Comparison of ENCODE assay signal across 34 cellular contexts in the genomic region with DNA sequence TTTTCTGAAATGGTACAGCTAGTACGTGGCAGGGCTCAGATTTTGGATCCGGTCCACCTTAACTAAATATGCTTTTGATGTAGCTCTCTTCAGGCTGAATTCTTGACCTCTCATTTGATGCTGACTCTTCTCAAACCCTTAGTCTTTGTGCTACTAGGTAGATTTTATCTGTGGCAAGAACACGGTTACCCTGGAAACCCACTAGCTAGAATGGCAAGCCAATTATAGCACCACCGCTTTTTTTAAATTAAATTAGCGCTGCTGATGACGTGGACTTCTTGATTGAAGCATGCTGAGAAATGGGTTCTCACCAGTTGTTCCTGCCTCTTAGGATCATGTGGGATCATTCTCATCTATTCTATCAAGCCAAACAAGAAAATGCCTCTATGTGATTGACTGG.
"Had no signal": no experiment of that assay in that cellular context is flagged by ENCODE, and none has a peak within 500 bp of the region (broad histone marks: within the 10 kb centered on the region; RNA-seq: fewer than 3 reads in every experiment).

No MANE protein-coding gene starts in this region.

- H3K9me3 Mint-ChIP-seq: activated naive CD4-positive, alpha-beta T cell treated with anti-CD3 and anti-CD28 coated beads, Interleukin-2, amount 10 ng/mL, durations not matched to agents 7 days and 5 days; activated naive CD8-positive, alpha-beta T cell treated with anti-CD3 and anti-CD28 coated beads, Interleukin-2, amount 50 U/mL, for 24 hours; activated T-helper 1 cell treated with anti-CD3 and anti-CD28 coated beads, Interleukin-12 subunit alpha, Interleukin-12 subunit beta, Interleukin-2, Interleukin-4 antibody, amounts not matched to agents 30 ng/mL and 10 ng/mL and 1 ng/mL, durations not matched to agents 14 hours and 24 hours and 36 hours; central memory CD8-positive, alpha-beta T cell; dendritic cell treated with granulocyte-macrophage colony-stimulating factor and Interleukin-4, amounts not matched to agents 40 ng/mL and 50 ng/mL, for 4 days; endodermal cell; nephron; stimulated activated naive B cell treated with anti-CD40 and anti-IgM and Interleukin-4, amounts not matched to agents 10 μg/mL and 1 μg/mL and 100 μg/mL, for 72 hours; T-helper 1 cell treated with Interleukin-12 subunit alpha and Interleukin-12 subunit beta and Interleukin-4 antibody, amounts not matched to agents 30 μg/mL and 1 μg/mL, for 36 hours had no signal

- H3K27ac ChIP-seq: foreskin keratinocyte, left lung, lower lobe of right lung, neutrophil, ovary, thyroid gland, upper lobe of right lung, VCaP had no signal

- H3K27ac Mint-ChIP-seq: activated naive CD4-positive, alpha-beta T cell treated with anti-CD3 and anti-CD28 coated beads, Interleukin-2, amount 10 ng/mL, durations not matched to agents 7 days and 5 days; activated naive CD8-positive, alpha-beta T cell treated with anti-CD3 and anti-CD28 coated beads, Interleukin-2, amount 50 U/mL, for 24 hours; activated T-helper 1 cell treated with anti-CD3 and anti-CD28 coated beads, Interleukin-12 subunit alpha, Interleukin-12 subunit beta, Interleukin-2, Interleukin-4 antibody, amounts not matched to agents 30 ng/mL and 10 ng/mL and 1 ng/mL, durations not matched to agents 14 hours and 24 hours and 36 hours; dendritic cell treated with granulocyte-macrophage colony-stimulating factor and Interleukin-4, amounts not matched to agents 40 ng/mL and 50 ng/mL, for 4 days; endodermal cell; nephron; progenitor cell of endocrine pancreas; stimulated activated naive B cell treated with anti-CD40 and anti-IgM and Interleukin-4, amounts not matched to agents 10 μg/mL and 1 μg/mL and 100 μg/mL, for 72 hours; T-helper 1 cell treated with Interleukin-12 subunit alpha and Interleukin-12 subunit beta and Interleukin-4 antibody, amounts not matched to agents 30 μg/mL and 1 μg/mL, for 36 hours had no signal

- ATAC-seq: activated naive CD8-positive, alpha-beta T cell treated with anti-CD3 and anti-CD28 coated beads, Interleukin-2, amount 50 U/mL, for 24 hours; esophagus mucosa; foreskin keratinocyte; left lung; lower lobe of right lung; mucosa of descending colon; stimulated activated naive B cell treated with anti-CD40 and anti-IgM and Interleukin-4, amounts not matched to agents 10 μg/mL and 1 μg/mL and 100 μg/mL, for 72 hours; upper lobe of right lung had no signal

- H3K9me3 ChIP-seq: left lung, lower lobe of right lung, mucosa of descending colon, neutrophil, ovary, stomach, thyroid gland, upper lobe of right lung had no signal

- H3K4me1 Mint-ChIP-seq: activated naive CD4-positive, alpha-beta T cell treated with anti-CD3 and anti-CD28 coated beads, Interleukin-2, amount 10 ng/mL, durations not matched to agents 7 days and 5 days; endodermal cell had no signal

- H3K4me1 ChIP-seq: thyroid gland had no signal

- H3K4me3 ChIP-seq: left lung, lower lobe of right lung, mucosa of descending colon, ovary, smooth muscle cell, stomach, thyroid gland, upper lobe of right lung had no signal

- H3K27me3 Mint-ChIP-seq: activated naive CD4-positive, alpha-beta T cell treated with anti-CD3 and anti-CD28 coated beads, Interleukin-2, amount 10 ng/mL, durations not matched to agents 7 days and 5 days; activated naive CD8-positive, alpha-beta T cell treated with anti-CD3 and anti-CD28 coated beads, Interleukin-2, amount 50 U/mL, for 24 hours; central memory CD8-positive, alpha-beta T cell; dendritic cell treated with granulocyte-macrophage colony-stimulating factor and Interleukin-4, amounts not matched to agents 40 ng/mL and 50 ng/mL, for 4 days; progenitor cell of endocrine pancreas; stimulated activated naive B cell treated with anti-CD40 and anti-IgM and Interleukin-4, amounts not matched to agents 10 μg/mL and 1 μg/mL and 100 μg/mL, for 72 hours had no signal

- H3K27me3 ChIP-seq: foreskin keratinocyte, left lung, neutrophil, ovary, stomach, thyroid gland, upper lobe of right lung had no signal

- H3K36me3 ChIP-seq: left lung, lower lobe of right lung, neutrophil, ovary, stomach, thyroid gland, upper lobe of right lung had no signal

- DNase-seq: activated CD4-positive, alpha-beta T cell treated with anti-CD3 and anti-CD28 coated beads for 48 hours; activated CD4-positive, alpha-beta T cell treated with anti-CD3 and anti-CD28 coated beads, Interleukin-2, amount 50 U/mL, for 48 hours; activated CD8-positive, alpha-beta memory T cell treated with anti-CD3 and anti-CD28 coated beads for 24 hours; activated CD8-positive, alpha-beta memory T cell treated with anti-CD3 and anti-CD28 coated beads, Interleukin-2, amount 50 U/mL, for 4 hours; activated gamma-delta T cell; activated naive CD4-positive, alpha-beta T cell treated with anti-CD3 and anti-CD28 coated beads, Interleukin-2, amount 10 ng/mL, durations not matched to agents 7 days and 5 days; activated naive CD8-positive, alpha-beta T cell treated with anti-CD3 and anti-CD28 coated beads, Interleukin-2, amount 50 U/mL, for 24 hours; activated T-cell treated with anti-CD3 and anti-CD28 coated beads, Interleukin-2, amount 50 U/mL, for 1 hour; amygdala; endodermal cell; foreskin keratinocyte; kidney glomerular epithelial cell; left lung; lower lobe of right lung; mucosa of descending colon; ovary; stimulated activated CD4-positive, alpha-beta T cell treated with anti-CD3 and anti-CD28 coated beads, Interleukin-1b, Interleukin-23, amount 100 ng/mL, for 48 hours; stimulated activated CD4-positive, alpha-beta T cell treated with anti-CD3 and anti-CD28 coated beads, Interleukin-4, amount 100 ng/mL, for 4 hours; stimulated activated CD8-positive, alpha-beta memory T cell treated with anti-CD3 and anti-CD28 coated beads, Interleukin-4, amount 100 ng/mL, for 48 hours; stimulated activated naive B cell treated with anti-CD40 and anti-IgM and Interleukin-4, amounts not matched to agents 10 μg/mL and 1 μg/mL and 100 μg/mL, for 72 hours; stomach; T-helper 9 cell; thyroid gland; upper lobe of right lung had no signal

- H3K4me3 Mint-ChIP-seq: activated naive CD4-positive, alpha-beta T cell treated with anti-CD3 and anti-CD28 coated beads, Interleukin-2, amount 10 ng/mL, durations not matched to agents 7 days and 5 days; activated naive CD8-positive, alpha-beta T cell treated with anti-CD3 and anti-CD28 coated beads, Interleukin-2, amount 50 U/mL, for 24 hours; activated T-helper 1 cell treated with anti-CD3 and anti-CD28 coated beads, Interleukin-12 subunit alpha, Interleukin-12 subunit beta, Interleukin-2, Interleukin-4 antibody, amounts not matched to agents 30 ng/mL and 10 ng/mL and 1 ng/mL, durations not matched to agents 14 hours and 24 hours and 36 hours; central memory CD8-positive, alpha-beta T cell; dendritic cell treated with granulocyte-macrophage colony-stimulating factor and Interleukin-4, amounts not matched to agents 40 ng/mL and 50 ng/mL, for 4 days; endodermal cell; nephron; stimulated activated naive B cell treated with anti-CD40 and anti-IgM and Interleukin-4, amounts not matched to agents 10 μg/mL and 1 μg/mL and 100 μg/mL, for 72 hours; T-helper 1 cell treated with Interleukin-12 subunit alpha and Interleukin-12 subunit beta and Interleukin-4 antibody, amounts not matched to agents 30 μg/mL and 1 μg/mL, for 36 hours had no signal
